Comparison of ENCODE assay signal across 26 cellular contexts in the genomic region with DNA sequence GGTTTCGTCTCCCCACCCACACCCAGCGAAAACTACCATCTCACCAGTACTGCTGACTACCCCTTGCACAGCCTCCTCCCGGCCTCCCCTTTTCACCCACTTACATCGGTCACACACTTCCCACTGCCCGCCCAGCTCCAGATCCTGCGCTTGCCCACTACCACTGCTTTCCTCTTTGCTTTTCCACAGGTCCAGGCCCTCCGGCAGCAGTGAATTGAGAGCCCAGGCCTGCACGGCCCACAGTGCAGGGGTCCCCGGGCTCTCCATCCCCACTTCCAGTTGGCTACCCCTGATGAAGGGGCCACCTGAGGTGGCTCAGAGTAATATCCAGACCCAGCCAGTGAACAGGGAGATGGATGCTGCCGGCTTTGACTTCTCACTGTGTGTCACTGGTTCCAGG.
"Had no signal": no experiment of that assay in that cellular context is flagged by ENCODE, and none has a peak within 500 bp of the region (broad histone marks: within the 10 kb centered on the region; RNA-seq: fewer than 3 reads in every experiment).

No MANE protein-coding gene starts in this region.

- H3K27me3 ChIP-seq: adrenal gland, breast epithelium, Peyer's patch, SJCRH30 had no signal

- H3K4me1 Mint-ChIP-seq: activated CD4-positive, alpha-beta T cell treated with anti-CD3 and anti-CD28 coated beads, Interleukin-2, amount 10 ng/mL, durations not matched to agents 7 days and 5 days; activated naive CD4-positive, alpha-beta T cell treated with anti-CD3 and anti-CD28 coated beads, Interleukin-2, amount 10 ng/mL, durations not matched to agents 7 days and 5 days; activated naive CD8-positive, alpha-beta T cell treated with anti-CD3 and anti-CD28 coated beads, Interleukin-2, amount 10 ng/mL, durations not matched to agents 7 days and 5 days had no signal

- H3K4me3 Mint-ChIP-seq: activated CD4-positive, alpha-beta memory T cell treated with anti-CD3 and anti-CD28 coated beads for 36 hours; activated CD4-positive, alpha-beta T cell treated with anti-CD3 and anti-CD28 coated beads, Interleukin-2, amount 10 ng/mL, durations not matched to agents 7 days and 5 days; activated naive CD4-positive, alpha-beta T cell treated with anti-CD3 and anti-CD28 coated beads, Interleukin-2, amount 10 ng/mL, durations not matched to agents 7 days and 5 days; activated naive CD8-positive, alpha-beta T cell treated with anti-CD3 and anti-CD28 coated beads, Interleukin-2, amount 10 ng/mL, durations not matched to agents 7 days and 5 days; activated T-cell treated with anti-CD3 and anti-CD28 coated beads, Interleukin-2, amount 50 U/mL, for 24 hours; activated T-helper 1 cell treated with anti-CD3 and anti-CD28 coated beads, Interleukin-12 subunit alpha, Interleukin-12 subunit beta, Interleukin-2, Interleukin-4 antibody, amounts not matched to agents 30 ng/mL and 10 ng/mL and 1 ng/mL, durations not matched to agents 14 hours and 24 hours and 36 hours had no signal

- H3K9me3 Mint-ChIP-seq: activated naive CD4-positive, alpha-beta T cell treated with anti-CD3 and anti-CD28 coated beads, Interleukin-2, amount 10 ng/mL, durations not matched to agents 7 days and 5 days; activated T-cell treated with anti-CD3 and anti-CD28 coated beads, Interleukin-2, amount 50 U/mL, for 24 hours had no signal

- H3K9me3 ChIP-seq: adrenal gland, breast epithelium, Peyer's patch, SJCRH30, SK-N-SH had no signal

- H3K9ac ChIP-seq: SK-N-SH had no signal

- H3K36me3 Mint-ChIP-seq: activated CD4-positive, alpha-beta memory T cell treated with anti-CD3 and anti-CD28 coated beads for 36 hours; activated naive CD4-positive, alpha-beta T cell treated with anti-CD3 and anti-CD28 coated beads, Interleukin-2, amount 10 ng/mL, durations not matched to agents 7 days and 5 days; activated naive CD8-positive, alpha-beta T cell treated with anti-CD3 and anti-CD28 coated beads, Interleukin-2, amount 10 ng/mL, durations not matched to agents 7 days and 5 days had no signal

- H3K4me3 ChIP-seq: adrenal gland, breast epithelium, MG63, Peyer's patch, SJCRH30 had no signal

- H3K36me3 ChIP-seq: adrenal gland, breast epithelium, MG63, Peyer's patch, SJCRH30 had no signal

- DNase-seq: activated CD4-positive, alpha-beta memory T cell treated with anti-CD3 and anti-CD28 coated beads for 36 hours; activated CD4-positive, alpha-beta T cell treated with anti-CD3 and anti-CD28 coated beads, Interleukin-2, amount 10 ng/mL, durations not matched to agents 7 days and 5 days; activated CD4-positive, CD25-positive, alpha-beta regulatory T cell; activated gamma-delta T cell; activated naive CD4-positive, alpha-beta T cell treated with anti-CD3 and anti-CD28 coated beads, Interleukin-2, amount 10 ng/mL, durations not matched to agents 7 days and 5 days; activated naive CD8-positive, alpha-beta T cell treated with anti-CD3 and anti-CD28 coated beads, Interleukin-2, amount 10 ng/mL, durations not matched to agents 7 days and 5 days; activated T-cell treated with anti-CD3 and anti-CD28 coated beads, Interleukin-2, amount 50 U/mL, for 24 hours; anterior cingulate cortex; MG63; MV-4-11; NCI-H1105; NCI-H1436 treated with DMSO at 0.1 percent for 48 hours; NCI-H187; NCI-H2081; NCI-H446; NCI-H524; Peyer's patch; Right ventricle myocardium superior; SJCRH30; SK-N-SH; T-helper 1 cell had no signal

- H3K27ac ChIP-seq: adrenal gland, breast epithelium, Peyer's patch, RWPE1, SJCRH30, VCaP had no signal

- H3K4me1 ChIP-seq: adrenal gland, breast epithelium, Peyer's patch had no signal

- H3K4me2 ChIP-seq: SK-N-SH had no signal

- H3K27ac Mint-ChIP-seq: activated CD4-positive, alpha-beta memory T cell treated with anti-CD3 and anti-CD28 coated beads for 36 hours; activated CD4-positive, alpha-beta T cell treated with anti-CD3 and anti-CD28 coated beads, Interleukin-2, amount 10 ng/mL, durations not matched to agents 7 days and 5 days; activated naive CD4-positive, alpha-beta T cell treated with anti-CD3 and anti-CD28 coated beads, Interleukin-2, amount 10 ng/mL, durations not matched to agents 7 days and 5 days; activated naive CD8-positive, alpha-beta T cell treated with anti-CD3 and anti-CD28 coated beads, Interleukin-2, amount 10 ng/mL, durations not matched to agents 7 days and 5 days; activated T-cell treated with anti-CD3 and anti-CD28 coated beads, Interleukin-2, amount 50 U/mL, for 24 hours; activated T-helper 1 cell treated with anti-CD3 and anti-CD28 coated beads, Interleukin-12 subunit alpha, Interleukin-12 subunit beta, Interleukin-2, Interleukin-4 antibody, amounts not matched to agents 30 ng/mL and 10 ng/mL and 1 ng/mL, durations not matched to agents 14 hours and 24 hours and 36 hours had no signal
